ENCODE assay signal across 8 cellular contexts in genomic region chrX:53317365-53318069, GRCh38. TPM values are rescaled to one million over a fixed set of nuclear protein-coding genes. Genes with fewer than 3 reads are reported as not detected.
DNase-seq lines count a peak whose midpoint lies in the region; ATAC-seq and TF ChIP-seq lines count a peak whose summit lies in the region.

No MANE protein-coding gene starts in this region.

- no peak overlapping the region for H3K27ac ChIP-seq in mammary epithelial cell (ENCODE audit: insufficient read depth, low read depth, low read length)

- H3K9ac ChIP-seq in mammary epithelial cell (ENCODE audit: insufficient read depth, low read length) = no peak overlapping the region

- 5% methylated on average over 6 of the region's 10 CpGs for WGBS in mammary epithelial cell (ENCODE audit: low coverage, missing lambda C conversion rate)

- peaks cover 7% of the 10 kb centered on the region for H3K4me1 ChIP-seq in mammary epithelial cell (ENCODE audit: insufficient read depth, low read length)

- in situ Hi-C loops in Caki2 (cut with HindIII; ENCODE audit: low pct_unique_long_range_greater_than_20kb, low sequenced_read_pairs) = no loop called here
- in situ Hi-C loops in mammary epithelial cell (cut with MboI; ENCODE audit: low sequenced_read_pairs in 2 of 2) = no loop called here

- no peak overlapping the region for H2AFZ ChIP-seq in mammary epithelial cell (ENCODE audit: low read depth, low read length)

- no peaks in the 10 kb centered on the region for H4K20me1 ChIP-seq in mammary epithelial cell (ENCODE audit: insufficient read depth, low read length)

- ATAC-seq in GM21423 (IDR thresholded peaks at IDR 0.05; ENCODE audit: unreplicated experiment) = peak; percentile 65
- ATAC-seq in HG02938 (IDR thresholded peaks at IDR 0.05; ENCODE audit: unreplicated experiment) = no peak

- TF ChIP-seq CTCF in mammary epithelial cell (conservative IDR thresholded peaks at IDR 0.05 in 1 of 2, IDR thresholded peaks at IDR 0.05 in 1 of 2; ENCODE audit: extremely low read depth in 1 of 2, insufficient read depth in 1 of 2, low read depth in 1 of 2, low read length in 2 of 2) = peak; percentile 79 to 93

- intact Hi-C loops in mammary epithelial cell (cut with micrococcal nuclease) = loop anchor here (1.0 to 5.0 kb wide), 5 partner anchors 14 to 1740 kb away; no protein-coding TSS in a partner anchor

- CTCF ChIA-PET in mammary epithelial cell (lab: Charles Lee; ENCODE audit: low non-redundant PET) = no interaction called here

- H3K9me3 ChIP-seq in mammary epithelial cell (replicated peaks; ENCODE audit: insufficient read depth, low read length) = no peaks in the 10 kb centered on the region

- H3K4me2 ChIP-seq in mammary epithelial cell (ENCODE audit: insufficient read depth, low read depth, low read length) = no peak overlapping the region

- no peaks in the 10 kb centered on the region for H3K36me3 ChIP-seq in mammary epithelial cell (ENCODE audit: insufficient read depth, low read length)

- DNase-seq in Caki2 (ENCODE audit: low read depth) (peak; percentile 48), MV-4-11 (lab: John Stamatoyannopoulos, UW) (peak; percentile 27), mammary epithelial cell (peak; percentile 28), islet precursor cell (peak; percentile 77)
- DNase-seq in activated CD4-positive, CD25-positive, alpha-beta regulatory T cell treated with anti-CD3 and anti-CD28 coated beads, Interleukin-2, amount 50 U/mL, for 16 hours (ENCODE audit: low read depth, low spot score) = peak; percentile 36
- peak; percentile 51 for DNase-seq in stimulated activated CD4-positive, alpha-beta T cell treated with anti-CD3 and anti-CD28 coated beads, Interleukin-2, amount 100 ng/mL, for 4 hours (ENCODE audit: low read depth)

- no TSS peak for BruUV-seq in mammary epithelial cell (replicated peaks; lab: Mats Ljungman, UMichigan)

- no peaks in the 10 kb centered on the region for H3K79me2 ChIP-seq in mammary epithelial cell (ENCODE audit: insufficient read depth, low read length)

- H3K4me3 ChIP-seq in mammary epithelial cell (replicated peaks in 1 of 3; ENCODE audit: insufficient read depth in 1 of 3, low read depth in 2 of 3, low read length in 3 of 3) = no peak overlapping the region

- H3K27me3 ChIP-seq in mammary epithelial cell (ENCODE audit: insufficient read depth, low read length) = peaks cover 32% of the 10 kb centered on the region

- dilution Hi-C loops in mammary epithelial cell (cut with HindIII; ENCODE audit: low sequenced_read_pairs) = no loop called here

RNA-seq across cellular contexts. Expression of gene IQSEC2, which starts 36.1 kb away (rescaled TPM):
- 7.1 and 9.9 TPM in 2 replicates for total RNA-seq in Caki2 (2014; rRNA removed; shearing (Covaris generic); ENCODE audit: low replicate concordance)
- total RNA-seq in mammary epithelial cell = 10 to 100 TPM; 12.0 to 12.3 TPM
- 4.1 TPM for polyA plus RNA-seq in mammary epithelial cell
- 10.7 TPM for polyA minus RNA-seq in mammary epithelial cell

Comparison
In these comparisons a context has a peak if more than half of its experiments do, and no peak if none do; other contexts are left out.
1. DNase-seq: peak in every context shown above with its lines; median percentile 77 in islet precursor cell; 51 in stimulated activated CD4-positive, alpha-beta T cell treated with anti-CD3 and anti-CD28 coated beads, Interleukin-2, amount 100 ng/mL, for 4 hours; 48 in Caki2; 36 in activated CD4-positive, CD25-positive, alpha-beta regulatory T cell treated with anti-CD3 and anti-CD28 coated beads, Interleukin-2, amount 50 U/mL, for 16 hours; 28 in mammary epithelial cell; 27 in MV-4-11.